9 cellular contexts compared by ENCODE assay signal in the genomic region with DNA sequence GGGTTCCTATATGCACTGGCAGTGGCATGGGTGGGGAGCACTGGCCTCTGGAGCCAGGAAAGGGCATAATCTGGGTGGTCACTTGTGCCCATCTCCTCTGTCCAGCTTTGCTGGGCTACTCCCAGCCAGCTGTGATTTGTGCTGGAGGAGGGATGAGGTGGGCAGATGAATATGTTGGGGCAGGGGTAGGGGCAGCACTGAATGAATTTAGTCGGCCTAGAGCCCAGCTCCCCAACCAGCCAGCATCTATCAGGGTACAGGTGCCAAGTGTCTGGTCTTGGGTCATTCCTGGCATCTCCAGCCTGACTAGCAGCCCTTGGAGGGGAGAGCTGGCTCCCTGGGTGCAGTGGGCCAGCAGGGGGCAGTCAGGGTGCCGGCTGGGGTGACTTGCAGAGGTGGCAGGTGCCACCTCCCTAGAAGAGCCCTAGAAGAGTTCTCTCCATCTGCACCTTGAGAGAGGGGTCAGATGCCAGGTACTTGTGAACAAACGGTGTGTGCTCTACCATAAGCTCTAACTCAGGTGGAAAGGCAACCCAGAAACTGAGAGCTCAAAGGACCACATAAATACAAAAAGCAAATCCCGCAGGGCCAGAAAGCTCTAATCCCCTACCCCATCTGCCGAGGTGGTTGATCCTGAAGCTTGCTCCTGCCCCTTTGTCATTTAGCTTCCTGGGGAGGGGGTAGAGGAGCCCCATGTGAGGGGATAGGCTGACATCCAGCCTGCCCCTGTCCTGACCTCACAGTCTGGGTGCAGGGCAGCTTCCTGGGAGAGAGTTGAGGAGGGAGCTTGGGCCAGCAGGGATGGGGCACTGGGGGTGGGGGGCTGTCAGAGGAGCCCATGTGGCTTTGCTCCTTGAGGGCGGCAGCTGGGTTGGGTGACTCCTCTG. TPM values are rescaled to one million over a fixed set of nuclear protein-coding genes. Genes with fewer than 3 reads are reported as not detected.
DNase-seq lines count a peak whose midpoint lies in the region; TF ChIP-seq lines count a peak whose summit lies in the region.
"Had no signal": no experiment of that assay in that cellular context is flagged by ENCODE, and none has a peak within 500 bp of the region (broad histone marks: within the 10 kb centered on the region; RNA-seq: fewer than 3 reads in every experiment).

No MANE protein-coding gene starts in this region.

- CTCF ChIA-PET in HEK293T (lab: Yijun Ruan, JAX) = interaction anchor here (0.5 to 2.1 kb wide), 11 partner anchors 10 to 521 kb away, joined by 3 to 15 read pairs (median 3); no protein-coding TSS in a partner anchor

- no peaks in the 10 kb centered on the region for H3K9me3 ChIP-seq in suprapubic skin

- DNase-seq in Ammon's horn (ENCODE audit: low spot score) = peak; percentile 42
- peak; percentile 7 for DNase-seq in HT-29 (ENCODE audit: low spot score)
- DNase-seq in activated T-cell treated with anti-CD3 and anti-CD28 coated beads, Interleukin-2, amount 50 U/mL, for 48 hours = peak; percentile 51 to 58
- peak; percentile 68 for DNase-seq in islet precursor cell
- peak; percentile 59 to 63 for DNase-seq in suprapubic skin (ENCODE audit: low spot score in 2 of 2)
- DNase-seq in HEK293T (ENCODE audit: extremely low spot score) = no peak
- no peak for DNase-seq in NCI-H1436 treated with DMSO at 0.1 percent for 48 hours (lab: John Stamatoyannopoulos, UW)
- no peak for DNase-seq in central memory CD4-positive, alpha-beta T cell

- WGBS in suprapubic skin = 52% methylated on average over 6 of the region's 6 CpGs

- H3K4me1 ChIP-seq in suprapubic skin = peaks cover 29% of the 10 kb centered on the region

- TF ChIP-seq CTCF in suprapubic skin (IDR thresholded peaks at IDR 0.05) = no peak

- POLR2A ChIA-PET in HEK293T (lab: Yijun Ruan, JAX) = interaction anchor here (0.7 to 1.6 kb wide), 2 partner anchors 45 to 521 kb away, joined by 3 read pairs; no protein-coding TSS in a partner anchor

- TF ChIP-seq EP300 in suprapubic skin (IDR thresholded peaks at IDR 0.05) = no peak

- no peak for TF ChIP-seq POLR2A in suprapubic skin (IDR thresholded peaks at IDR 0.05)

- H3K27me3 ChIP-seq in suprapubic skin = peaks cover 56% of the 10 kb centered on the region

- no peaks in the 10 kb centered on the region for H3K36me3 ChIP-seq in suprapubic skin

- H3K27ac ChIP-seq in suprapubic skin = no peak overlapping the region
- H3K27ac ChIP-seq: HL-60 had no signal

- no peak overlapping the region for H3K4me3 ChIP-seq in suprapubic skin

TF ChIP-seq in HEK293T, 16 proteins besides CTCF, POLR2A, EP300 and RAD21:
- TF ChIP-seq TARDBP (IDR thresholded peaks at IDR 0.05) (no peak), BHLHE40 (IDR thresholded peaks at IDR 0.05; ENCODE audit: borderline replicate concordance) (no peak), LEF1 (IDR thresholded peaks at IDR 0.05; ENCODE audit: borderline replicate concordance) (no peak), SUZ12 (IDR thresholded peaks at IDR 0.05) (no peak), ELF4 (IDR thresholded peaks at IDR 0.05) (no peak), FOXM1 (IDR thresholded peaks at IDR 0.05; ENCODE audit: borderline replicate concordance) (no peak), ZNF384 (IDR thresholded peaks at IDR 0.05) (no peak), NFRKB (IDR thresholded peaks at IDR 0.05) (no peak), CTBP1 (IDR thresholded peaks at IDR 0.05; ENCODE audit: borderline replicate concordance) (no peak), PKNOX1 (IDR thresholded peaks at IDR 0.05) (no peak), SP1 (IDR thresholded peaks at IDR 0.05) (no peak)

RNA-seq across cellular contexts. Expression of gene SORCS2, which starts 2.2 kb away (rescaled TPM):
- total RNA-seq in HT-29 (2014; rRNA removed; shearing (Covaris generic)) = not detected in 2 replicates
- total RNA-seq in suprapubic skin = 1 to 10 TPM in 3 of 4 donors, under 1 TPM in 1; 0.94 to 4.6 (median 1.3) TPM

Comparison
In these comparisons a context has a peak if more than half of its experiments do, and no peak if none do; other contexts are left out.
1. DNase-seq: peak in Ammon's horn (single experiment), HT-29 (single experiment), activated T-cell treated with anti-CD3 and anti-CD28 coated beads, Interleukin-2, amount 50 U/mL, for 48 hours (2 of 2), islet precursor cell (single experiment) and suprapubic skin (2 of 2); none in HEK293T (single experiment), NCI-H1436 treated with DMSO at 0.1 percent for 48 hours (single experiment) and central memory CD4-positive, alpha-beta T cell (single experiment).